ENCODE assay signal across 9 cellular contexts in the genomic region with DNA sequence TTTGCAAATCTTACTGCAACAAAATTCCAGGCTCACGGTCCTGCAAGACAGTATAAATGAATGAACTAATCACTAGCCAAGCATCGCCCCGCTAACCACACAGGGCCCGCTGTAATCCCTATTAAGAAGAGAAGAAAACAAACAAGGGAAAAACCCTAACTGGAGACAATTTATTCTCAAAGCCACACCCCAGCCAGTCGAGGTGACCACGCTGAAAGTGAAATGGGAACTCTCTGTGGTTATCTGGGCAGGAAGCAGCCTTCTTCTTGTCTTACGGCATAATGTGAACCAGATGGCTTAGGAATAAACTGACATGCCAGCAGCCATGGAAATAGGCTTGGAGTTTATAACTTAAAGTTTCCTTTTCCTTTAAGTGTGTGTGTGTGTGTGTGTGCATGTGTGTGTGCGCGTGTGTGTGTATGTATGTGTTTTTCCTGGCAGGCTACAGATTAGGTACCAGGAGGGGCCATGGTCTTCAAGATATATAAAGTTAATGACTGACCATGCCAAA.
DNase-seq lines count a peak whose midpoint lies in the region; ATAC-seq and FAIRE-seq lines count a peak whose summit lies in the region.
"Had no signal": no experiment of that assay in that cellular context is flagged by ENCODE, and none has a peak within 500 bp of the region (broad histone marks: within the 10 kb centered on the region; RNA-seq: fewer than 3 reads in every experiment).

No MANE protein-coding gene starts in this region.

- ATAC-seq in GM19023 (IDR thresholded peaks at IDR 0.05; ENCODE audit: unreplicated experiment) (peak; percentile 98), HG03045 (IDR thresholded peaks at IDR 0.05; ENCODE audit: unreplicated experiment) (peak; percentile 99)
- ATAC-seq in effector memory CD8-positive, alpha-beta T cell (replicated peaks) = no peak

- H3K27me3 Mint-ChIP-seq in effector memory CD8-positive, alpha-beta T cell = no peaks in the 10 kb centered on the region

- no peak overlapping the region for H3K4me3 Mint-ChIP-seq in effector memory CD8-positive, alpha-beta T cell

- H3K9me3 Mint-ChIP-seq in effector memory CD8-positive, alpha-beta T cell = no peaks in the 10 kb centered on the region

- no peaks in the 10 kb centered on the region for H3K27me3 ChIP-seq in Karpas-422 (ENCODE audit: low read length)

- no peaks in the 10 kb centered on the region for H3K36me3 ChIP-seq in Karpas-422 (ENCODE audit: insufficient read depth, low read length)

- peaks cover 0 to 4% of the 10 kb centered on the region in 2 donors for H3K4me1 Mint-ChIP-seq in effector memory CD8-positive, alpha-beta T cell (ENCODE audit: low read depth in 2 of 2)

- FAIRE-seq in RCC 7860 (lab: Jason Lieb, UNC) = peak; percentile 81
- FAIRE-seq: bronchial epithelial cell had no signal

- no peak overlapping the region for H3K27ac Mint-ChIP-seq in effector memory CD8-positive, alpha-beta T cell

- no peaks in the 10 kb centered on the region for H3K79me2 ChIP-seq in Karpas-422 (ENCODE audit: low read length)

- H3K4me2 ChIP-seq in Karpas-422 (ENCODE audit: low read depth, low read length, poor library complexity, severe bottlenecking) = no peak overlapping the region

- H3K9me2 ChIP-seq in Karpas-422 (replicated peaks; ENCODE audit: insufficient read depth, low read length) = no peaks in the 10 kb centered on the region

- DNase-seq in AG08395 (ENCODE audit: low spot score) = peak; percentile 91
- DNase-seq in RCC 7860 (ENCODE audit: low spot score) = peak; percentile 63
- DNase-seq in foreskin melanocyte = peak; percentile 77
- peak in 4 of 49 donors; percentile 10 to 62 (median 48) for DNase-seq in substantia nigra (lab: John Stamatoyannopoulos, UW)
- no peak for DNase-seq in effector memory CD8-positive, alpha-beta T cell
- DNase-seq in Karpas-422 = no peak

- H3K36me3 Mint-ChIP-seq in effector memory CD8-positive, alpha-beta T cell (ENCODE audit: insufficient read depth) = peaks cover 3% of the 10 kb centered on the region

- H3K4me3 ChIP-seq in Karpas-422 (ENCODE audit: low read length) = no peak overlapping the region

- H4K20me1 ChIP-seq in Karpas-422 (ENCODE audit: insufficient read depth, low read depth, low read length) = no peaks in the 10 kb centered on the region

- no peaks in the 10 kb centered on the region for H3K9me3 ChIP-seq in Karpas-422 (ENCODE audit: low read length)

- no peak overlapping the region for H2AFZ ChIP-seq in Karpas-422 (ENCODE audit: low read length)

- H3K27ac ChIP-seq in substantia nigra (ENCODE audit: low read depth, low read length, poor library complexity, severe bottlenecking) (peak overlapping the region; percentile 78), Karpas-422 (ENCODE audit: low read length) (no peak overlapping the region)

- H3K4me1 ChIP-seq in Karpas-422 (ENCODE audit: low read length) = no peaks in the 10 kb centered on the region

- H3K9ac ChIP-seq in Karpas-422 (ENCODE audit: low read length) = no peak overlapping the region

Comparison
In these comparisons a context has a peak if more than half of its experiments do, and no peak if none do; other contexts are left out.
1. DNase-seq: peak in AG08395 (single experiment), RCC 7860 (single experiment) and foreskin melanocyte (single experiment); none in effector memory CD8-positive, alpha-beta T cell (0 of 3) and Karpas-422 (single experiment).